ENCODE assay signal across 16 cellular contexts in genomic region chr9:99038396-99038795, GRCh38.
DNase-seq lines count a peak whose midpoint lies in the region; ATAC-seq, FAIRE-seq and TF ChIP-seq lines count a peak whose summit lies in the region.
"Had no signal": no experiment of that assay in that cellular context is flagged by ENCODE, and none has a peak within 500 bp of the region (broad histone marks: within the 10 kb centered on the region; RNA-seq: fewer than 3 reads in every experiment).

No MANE protein-coding gene starts in this region.

- POLR2A ChIA-PET in K562 (lab: Yijun Ruan, JAX), result interaction anchor here (0.6 to 1.4 kb wide), 5 partner anchors 10 to 252 kb away, joined by 3 to 6 read pairs (median 5); no protein-coding TSS in a partner anchor
- POLR2A ChIA-PET in PC-3 (lab: Charles Lee; ENCODE audit: unreplicated experiment), result no interaction called here

- intact Hi-C loops in K562 (cut with micrococcal nuclease) (no loop called here), PC-3 (cut with micrococcal nuclease) (no loop called here)

- H3K79me1 ChIP-seq in mesenchymal stem cell (replicated peaks; ENCODE audit: low read length, poor library complexity, severe bottlenecking), result no peaks in the 10 kb centered on the region

- H3K4me2 ChIP-seq in GM23248 (ENCODE audit: unreplicated experiment) (peak overlapping the region; percentile 4), K562 (ENCODE audit: insufficient read depth, low read length) (no peak overlapping the region), mesenchymal stem cell (ENCODE audit: low read length, poor library complexity, severe bottlenecking) (no peak overlapping the region), osteoblast (ENCODE audit: insufficient read depth, low read length) (no peak overlapping the region), PC-3 (ENCODE audit: low read length) (no peak overlapping the region)

- H3K18ac ChIP-seq in mesenchymal stem cell (ENCODE audit: low read depth in 1 of 2, low read length in 2 of 2), result no peak overlapping the region

- H3K79me2 ChIP-seq in GM23248 (ENCODE audit: insufficient read depth), result no peaks in the 10 kb centered on the region
- H3K79me2 ChIP-seq in K562 (ENCODE audit: control insufficient read depth, insufficient read depth, low read length), result no peaks in the 10 kb centered on the region
- H3K79me2 ChIP-seq in osteoblast (ENCODE audit: insufficient read depth, low read length), result no peaks in the 10 kb centered on the region
- H3K79me2 ChIP-seq in PC-3 (ENCODE audit: low read length), result no peaks in the 10 kb centered on the region

- H2AFZ ChIP-seq in GM23248 (0 out of 2 replicates have a peak overlapping the region, but pooled peaks have one; percentile 33), K562 (ENCODE audit: low read depth, low read length) (peak overlapping the region; percentile 64), mesenchymal stem cell (ENCODE audit: low read depth, low read length) (no peak overlapping the region), osteoblast (ENCODE audit: low read length) (no peak overlapping the region), PC-3 (ENCODE audit: low read length) (no peak overlapping the region)

- peak overlapping the region; percentile 8 for H4K91ac ChIP-seq in mesenchymal stem cell (ENCODE audit: low read length)

- H2BK12ac ChIP-seq in mesenchymal stem cell (ENCODE audit: low read length in 2 of 2), result peak overlapping the region in 1 of 2 experiments; percentile 8

- no peak overlapping the region for H3K23ac ChIP-seq in mesenchymal stem cell (ENCODE audit: low read length in 2 of 2)

- 49 to 52% methylated on average over 8 of the region's 8 CpGs for WGBS in GM23248 (ENCODE audit: low coverage in 1 of 2, low lambda C conversion rate in 2 of 2, missing lambda C conversion rate in 2 of 2), 2 experiments
- WGBS in K562 (ENCODE audit: insufficient coverage, low coverage, missing lambda C conversion rate), result 70% methylated on average over 7 of the region's 8 CpGs
- WGBS in mesenchymal stem cell, result 98% methylated on average over 8 of the region's 8 CpGs

- H3K4ac ChIP-seq in mesenchymal stem cell (ENCODE audit: low read depth in 1 of 2, low read length in 2 of 2), result no peak overlapping the region

- FAIRE-seq in K562 (lab: Jason Lieb, UNC), result no peak

- CTCF ChIA-PET in K562 (lab: Yijun Ruan, JAX; ENCODE audit: low intra/inter-chr PET ratio), result no interaction called here
- CTCF ChIA-PET in PC-3 (lab: Charles Lee), result no interaction called here

- BruUV-seq in K562 (replicated peaks; lab: Mats Ljungman, UMichigan) (no TSS peak), PC-3 (replicated peaks; lab: Mats Ljungman, UMichigan) (no TSS peak)

- ATAC-seq in K562 (no peak), HG03025 (IDR thresholded peaks at IDR 0.05; ENCODE audit: low FRiP score, unreplicated experiment) (no peak), PC-3 (no peak), GM21367 (IDR thresholded peaks at IDR 0.05; ENCODE audit: unreplicated experiment) (no peak), HG03039 (IDR thresholded peaks at IDR 0.05; ENCODE audit: unreplicated experiment) (no peak)

- no peak overlapping the region for H2BK15ac ChIP-seq in mesenchymal stem cell (ENCODE audit: low read depth, poor library complexity, severe bottlenecking)

- H4K20me1 ChIP-seq in GM23248 (ENCODE audit: insufficient read depth), result no peaks in the 10 kb centered on the region
- H4K20me1 ChIP-seq in K562 (replicated peaks; ENCODE audit: control insufficient read depth, insufficient read depth, low read length), result no peaks in the 10 kb centered on the region
- no peaks in the 10 kb centered on the region for H4K20me1 ChIP-seq in osteoblast (ENCODE audit: insufficient read depth, low read length)
- no peaks in the 10 kb centered on the region for H4K20me1 ChIP-seq in PC-3 (ENCODE audit: low read length)

- H3K27ac ChIP-seq in GM23248 (peak overlapping the region; percentile 77), K562 (ENCODE audit: extremely low read depth, low read depth, low read length) (no peak overlapping the region), mesenchymal stem cell (ENCODE audit: low read length, poor library complexity, severe bottlenecking) (no peak overlapping the region), osteoblast (ENCODE audit: low read depth, low read length) (peak overlapping the region; percentile 34), PC-3 (ENCODE audit: low read length) (no peak overlapping the region)
- H3K27ac ChIP-seq: RWPE1 had no signal

- TF ChIP-seq EP300 in K562 (IDR thresholded peaks at IDR 0.05; ENCODE audit: low read length), result no peak

- H3K9me3 ChIP-seq in GM23248 (ENCODE audit: low read depth), result no peaks in the 10 kb centered on the region
- no peaks in the 10 kb centered on the region for H3K9me3 ChIP-seq in K562 (replicated peaks; ENCODE audit: control insufficient read depth, insufficient read depth, low read depth, low read length)
- no peaks in the 10 kb centered on the region for H3K9me3 ChIP-seq in mesenchymal stem cell (ENCODE audit: control insufficient read depth, low read length)
- H3K9me3 ChIP-seq in osteoblast (ENCODE audit: low read depth, low read length), result no peaks in the 10 kb centered on the region
- no peaks in the 10 kb centered on the region for H3K9me3 ChIP-seq in PC-3 (ENCODE audit: low read length)
- H3K9me3 ChIP-seq: Caco-2 had no signal

- H3K14ac ChIP-seq in mesenchymal stem cell (ENCODE audit: low read length in 2 of 2), result no peak overlapping the region

- H3K4me1 ChIP-seq in GM23248 (ENCODE audit: insufficient read depth), result peaks cover 44% of the 10 kb centered on the region
- no peaks in the 10 kb centered on the region for H3K4me1 ChIP-seq in K562 (replicated peaks in 1 of 2; ENCODE audit: control insufficient read depth in 2 of 2, insufficient read depth in 2 of 2, low read length in 2 of 2)
- H3K4me1 ChIP-seq in mesenchymal stem cell (ENCODE audit: control insufficient read depth, insufficient read depth, low read depth, low read length), result peaks cover 18% of the 10 kb centered on the region
- peaks cover 39% of the 10 kb centered on the region for H3K4me1 ChIP-seq in osteoblast (ENCODE audit: insufficient read depth, low read length)
- peaks cover 24% of the 10 kb centered on the region for H3K4me1 ChIP-seq in PC-3 (ENCODE audit: insufficient read depth, low read length)
- H3K4me1 ChIP-seq: Caco-2 had no signal

- no peaks in the 10 kb centered on the region for H3K36me3 ChIP-seq in GM23248 (ENCODE audit: low read depth)
- H3K36me3 ChIP-seq in K562 (ENCODE audit: control insufficient read depth, insufficient read depth, low read length), result no peaks in the 10 kb centered on the region
- H3K36me3 ChIP-seq in mesenchymal stem cell (ENCODE audit: control insufficient read depth in 1 of 2, insufficient read depth in 2 of 2, low read depth in 1 of 2, low read length in 2 of 2), result peaks cover 0 to 11% of the 10 kb centered on the region in 2 experiments
- H3K36me3 ChIP-seq in osteoblast (ENCODE audit: insufficient read depth, low read length), result no peaks in the 10 kb centered on the region
- H3K36me3 ChIP-seq in PC-3 (ENCODE audit: low read depth, low read length), result no peaks in the 10 kb centered on the region

- H2BK120ac ChIP-seq in mesenchymal stem cell (ENCODE audit: low read depth, low read length), result no peak overlapping the region

- TF ChIP-seq CTCF in K562 (IDR thresholded peaks at IDR 0.05 in 2 of 3, conservative IDR thresholded peaks at IDR 0.05 in 1 of 3; ENCODE audit: insufficient read depth in 2 of 3, low read depth in 1 of 3, low read length in 3 of 3) (no peak), osteoblast (IDR thresholded peaks at IDR 0.05; ENCODE audit: extremely low read depth, low read depth, low read length) (no peak), PC-3 (conservative IDR thresholded peaks at IDR 0.05; ENCODE audit: low read depth, low read length) (no peak)

- DNase-seq in GM23248, result no peak
- DNase-seq in K562 (ENCODE audit: extremely low read depth in 1 of 4, low spot score in 3 of 4), result no peak
- no peak for DNase-seq in mesenchymal stem cell
- no peak for DNase-seq in osteoblast (ENCODE audit: insufficient read length, low spot score, missing footprints)
- DNase-seq in PC-3, result no peak
- DNase-seq: Caco-2, DMS153, Kasumi-1, MM.1S, NCI-H1092 treated with DMSO at 0.1 percent for 48 hours, NCI-H2107, NCI-H774 had no signal

- H2AK5ac ChIP-seq in mesenchymal stem cell (ENCODE audit: low read length, severe bottlenecking), result peak overlapping the region; percentile 5

- no peak for TF ChIP-seq RAD21 in K562 (CRISPR knock-in tag; conservative IDR thresholded peaks at IDR 0.05 in 1 of 2, IDR thresholded peaks at IDR 0.05 in 1 of 2)

- in situ Hi-C loops in GM23248 (cut with MboI), result no loop called here
- in situ Hi-C loops in K562 (cut with MboI), result no loop called here

- H3K27me3 ChIP-seq in GM23248 (replicated peaks; ENCODE audit: insufficient read depth) (no peaks in the 10 kb centered on the region), K562 (ENCODE audit: control insufficient read depth in 2 of 2, insufficient read depth in 2 of 2, low read length in 2 of 2) (no peaks in the 10 kb centered on the region), mesenchymal stem cell (ENCODE audit: control insufficient read depth in 1 of 2, insufficient read depth in 1 of 2, low read length in 2 of 2) (no peaks in the 10 kb centered on the region), osteoblast (ENCODE audit: insufficient read depth, low read length) (no peaks in the 10 kb centered on the region), PC-3 (ENCODE audit: low read length) (no peaks in the 10 kb centered on the region)

- no peaks in the 10 kb centered on the region for H3K9me1 ChIP-seq in K562 (ENCODE audit: control insufficient read depth, insufficient read depth, low read length)

- H3K4me3 ChIP-seq in GM23248, result no peak overlapping the region
- no peak overlapping the region for H3K4me3 ChIP-seq in K562
- no peak overlapping the region for H3K4me3 ChIP-seq in mesenchymal stem cell (ENCODE audit: insufficient read depth in 1 of 2, low read depth in 1 of 2, low read length in 2 of 2)
- no peak overlapping the region for H3K4me3 ChIP-seq in osteoblast (ENCODE audit: insufficient read depth, low read length)
- no peak overlapping the region for H3K4me3 ChIP-seq in PC-3 (ENCODE audit: low read length)

- no peak overlapping the region for H2BK5ac ChIP-seq in mesenchymal stem cell (ENCODE audit: low read depth, low read length, poor library complexity, severe bottlenecking)

- no peak overlapping the region for H4K8ac ChIP-seq in mesenchymal stem cell (ENCODE audit: low read length)

- H3K9ac ChIP-seq in GM23248, result peak overlapping the region; percentile 9; the same call in 1 of the 2 replicates
- H3K9ac ChIP-seq in K562 (ENCODE audit: insufficient read depth in 1 of 2, low read depth in 2 of 2, low read length in 2 of 2), result no peak overlapping the region
- H3K9ac ChIP-seq in mesenchymal stem cell (ENCODE audit: low read length), result no peak overlapping the region
- H3K9ac ChIP-seq in PC-3 (ENCODE audit: low read length), result no peak overlapping the region

- H3K9me2 ChIP-seq in GM23248 (ENCODE audit: insufficient read depth) (no peaks in the 10 kb centered on the region), PC-3 (replicated peaks; ENCODE audit: low read length) (no peaks in the 10 kb centered on the region)

- TF ChIP-seq POLR2A in K562 (conservative IDR thresholded peaks at IDR 0.05), result no peak

- peaks cover 32% of the 10 kb centered on the region for H3F3A ChIP-seq in GM23248 (ENCODE audit: insufficient read depth)
- no peaks in the 10 kb centered on the region for H3F3A ChIP-seq in PC-3 (ENCODE audit: low read length, unreplicated experiment)

TF ChIP-seq in K562, 482 proteins besides CTCF, POLR2A, EP300 and RAD21 (continues in another document):
- no peak for TF ChIP-seq SNRNP70 (optimal IDR thresholded peaks at IDR 0.05; ENCODE audit: low read depth, low read length)

Comparison
In these comparisons a context has a peak if more than half of its experiments do, and no peak if none do; other contexts are left out.
1. H2AFZ ChIP-seq: peak in GM23248 (single experiment) and K562 (single experiment); none in mesenchymal stem cell (single experiment), osteoblast (single experiment) and PC-3 (single experiment).
2. H3K27ac ChIP-seq: peak in GM23248 (single experiment) and osteoblast (single experiment); none in K562 (single experiment), mesenchymal stem cell (single experiment) and PC-3 (single experiment).